In genomic region chr2:69789762-69790600, GRCh38 we compare ENCODE assay signal across 8 cellular contexts. TPM values are rescaled to one million over a fixed set of nuclear protein-coding genes. Genes with fewer than 3 reads are reported as not detected.
DNase-seq lines count a peak whose midpoint lies in the region; ATAC-seq and TF ChIP-seq lines count a peak whose summit lies in the region.

No MANE protein-coding gene starts in this region.

- peak; percentile 34 for DNase-seq in cerebellar cortex (ENCODE audit: low spot score)
- DNase-seq in lower leg skin (ENCODE audit: low spot score in 2 of 2), result no peak
- no peak for DNase-seq in T-helper 9 cell
- no peak for DNase-seq in activated CD4-positive, CD25-positive, alpha-beta regulatory T cell treated with anti-CD3 and anti-CD28 coated beads, Interleukin-2, amount 50 U/mL, for 72 hours

- TF ChIP-seq CTCF in nephron (IDR thresholded peaks at IDR 0.05; ENCODE audit: unreplicated experiment in 3 of 3) (no peak), lower leg skin (IDR thresholded peaks at IDR 0.05) (no peak)

- H3K27ac Mint-ChIP-seq in nephron, result peak overlapping the region; percentile 99

- TF ChIP-seq POLR2A in lower leg skin (IDR thresholded peaks at IDR 0.05), result no peak

- intact Hi-C loops in lower leg skin (cut with DNase I; ENCODE audit: low total_unique reads), result no loop called here

- H3K4me3 Mint-ChIP-seq in nephron, result peak overlapping the region; percentile 19 to 54 (median 52)

- 56 to 64% methylated on average over 7 of the region's 7 CpGs for WGBS in lower leg skin, 2 donors

- H3K9me3 Mint-ChIP-seq in nephron, result no peaks in the 10 kb centered on the region

- H3K4me1 Mint-ChIP-seq in nephron, result peaks cover 42% of the 10 kb centered on the region

- H3K4me3 ChIP-seq in lower leg skin (ENCODE audit: low read depth, poor library complexity, severe bottlenecking), result no peak overlapping the region

- peaks cover 5% of the 10 kb centered on the region for H3K36me3 Mint-ChIP-seq in nephron (ENCODE audit: low read depth)

- ATAC-seq in GM19351 (IDR thresholded peaks at IDR 0.05; ENCODE audit: unreplicated experiment), result peak; percentile 43
- peak; percentile 50 for ATAC-seq in HG03378 (IDR thresholded peaks at IDR 0.05; ENCODE audit: unreplicated experiment)
- ATAC-seq in GM18858 (IDR thresholded peaks at IDR 0.05; ENCODE audit: unreplicated experiment), result no peak

- H3K27me3 Mint-ChIP-seq in nephron (ENCODE audit: low read depth), result no peaks in the 10 kb centered on the region

RNA-seq across cellular contexts. Expression of gene GMCL1, which starts 39.5 kb away (rescaled TPM):
- total RNA-seq in lower leg skin, result 10 to 100 TPM; 10.2 to 15.6 (median 12.1) TPM

RNA-seq across cellular contexts. Expression of gene ANXA4, which starts 48.0 kb away (rescaled TPM):
- total RNA-seq in lower leg skin, result 100 to 1,000 TPM in 1 of 4 donors, 10 to 100 TPM in 3; 60.2 to 107 (median 64.9) TPM
